In the genomic region with DNA sequence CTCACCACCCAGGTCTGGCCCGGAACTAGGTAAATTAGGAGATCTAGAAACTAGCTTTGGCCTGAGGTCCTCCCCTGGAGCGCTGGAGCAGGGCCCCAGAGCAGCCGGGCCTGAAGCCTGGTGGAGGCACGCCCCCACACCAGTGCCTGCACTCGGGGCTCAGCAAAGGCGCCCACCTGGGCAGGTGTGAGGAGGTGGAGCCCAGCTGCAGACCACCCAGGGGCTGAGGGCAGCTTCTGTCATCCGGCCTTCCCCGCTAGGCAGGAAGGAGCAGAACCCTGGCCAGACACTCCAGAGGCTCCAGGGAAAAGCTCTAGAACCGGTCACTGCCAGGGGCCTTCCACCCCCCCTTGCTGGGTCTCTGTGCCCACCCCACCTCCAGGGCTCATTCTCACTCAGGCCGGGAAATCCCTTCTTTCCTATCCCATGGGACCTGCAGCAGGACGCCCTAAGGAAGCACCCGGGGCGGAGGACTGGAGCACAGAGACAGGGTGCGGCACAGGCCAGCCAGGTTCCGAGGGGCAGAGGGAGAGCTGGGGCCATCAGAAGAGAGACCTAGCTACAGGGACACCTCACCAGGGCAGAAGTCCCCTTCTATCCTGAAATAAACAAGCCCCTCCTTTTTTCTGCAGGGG, we compare ENCODE assay signal across 1 cellular context.
TF ChIP-seq lines count a peak whose summit lies in the region.

No MANE protein-coding gene starts in this region.

TF ChIP-seq in K562, 482 proteins besides CTCF, POLR2A, EP300 and RAD21:
- TF ChIP-seq, protein P1, sequence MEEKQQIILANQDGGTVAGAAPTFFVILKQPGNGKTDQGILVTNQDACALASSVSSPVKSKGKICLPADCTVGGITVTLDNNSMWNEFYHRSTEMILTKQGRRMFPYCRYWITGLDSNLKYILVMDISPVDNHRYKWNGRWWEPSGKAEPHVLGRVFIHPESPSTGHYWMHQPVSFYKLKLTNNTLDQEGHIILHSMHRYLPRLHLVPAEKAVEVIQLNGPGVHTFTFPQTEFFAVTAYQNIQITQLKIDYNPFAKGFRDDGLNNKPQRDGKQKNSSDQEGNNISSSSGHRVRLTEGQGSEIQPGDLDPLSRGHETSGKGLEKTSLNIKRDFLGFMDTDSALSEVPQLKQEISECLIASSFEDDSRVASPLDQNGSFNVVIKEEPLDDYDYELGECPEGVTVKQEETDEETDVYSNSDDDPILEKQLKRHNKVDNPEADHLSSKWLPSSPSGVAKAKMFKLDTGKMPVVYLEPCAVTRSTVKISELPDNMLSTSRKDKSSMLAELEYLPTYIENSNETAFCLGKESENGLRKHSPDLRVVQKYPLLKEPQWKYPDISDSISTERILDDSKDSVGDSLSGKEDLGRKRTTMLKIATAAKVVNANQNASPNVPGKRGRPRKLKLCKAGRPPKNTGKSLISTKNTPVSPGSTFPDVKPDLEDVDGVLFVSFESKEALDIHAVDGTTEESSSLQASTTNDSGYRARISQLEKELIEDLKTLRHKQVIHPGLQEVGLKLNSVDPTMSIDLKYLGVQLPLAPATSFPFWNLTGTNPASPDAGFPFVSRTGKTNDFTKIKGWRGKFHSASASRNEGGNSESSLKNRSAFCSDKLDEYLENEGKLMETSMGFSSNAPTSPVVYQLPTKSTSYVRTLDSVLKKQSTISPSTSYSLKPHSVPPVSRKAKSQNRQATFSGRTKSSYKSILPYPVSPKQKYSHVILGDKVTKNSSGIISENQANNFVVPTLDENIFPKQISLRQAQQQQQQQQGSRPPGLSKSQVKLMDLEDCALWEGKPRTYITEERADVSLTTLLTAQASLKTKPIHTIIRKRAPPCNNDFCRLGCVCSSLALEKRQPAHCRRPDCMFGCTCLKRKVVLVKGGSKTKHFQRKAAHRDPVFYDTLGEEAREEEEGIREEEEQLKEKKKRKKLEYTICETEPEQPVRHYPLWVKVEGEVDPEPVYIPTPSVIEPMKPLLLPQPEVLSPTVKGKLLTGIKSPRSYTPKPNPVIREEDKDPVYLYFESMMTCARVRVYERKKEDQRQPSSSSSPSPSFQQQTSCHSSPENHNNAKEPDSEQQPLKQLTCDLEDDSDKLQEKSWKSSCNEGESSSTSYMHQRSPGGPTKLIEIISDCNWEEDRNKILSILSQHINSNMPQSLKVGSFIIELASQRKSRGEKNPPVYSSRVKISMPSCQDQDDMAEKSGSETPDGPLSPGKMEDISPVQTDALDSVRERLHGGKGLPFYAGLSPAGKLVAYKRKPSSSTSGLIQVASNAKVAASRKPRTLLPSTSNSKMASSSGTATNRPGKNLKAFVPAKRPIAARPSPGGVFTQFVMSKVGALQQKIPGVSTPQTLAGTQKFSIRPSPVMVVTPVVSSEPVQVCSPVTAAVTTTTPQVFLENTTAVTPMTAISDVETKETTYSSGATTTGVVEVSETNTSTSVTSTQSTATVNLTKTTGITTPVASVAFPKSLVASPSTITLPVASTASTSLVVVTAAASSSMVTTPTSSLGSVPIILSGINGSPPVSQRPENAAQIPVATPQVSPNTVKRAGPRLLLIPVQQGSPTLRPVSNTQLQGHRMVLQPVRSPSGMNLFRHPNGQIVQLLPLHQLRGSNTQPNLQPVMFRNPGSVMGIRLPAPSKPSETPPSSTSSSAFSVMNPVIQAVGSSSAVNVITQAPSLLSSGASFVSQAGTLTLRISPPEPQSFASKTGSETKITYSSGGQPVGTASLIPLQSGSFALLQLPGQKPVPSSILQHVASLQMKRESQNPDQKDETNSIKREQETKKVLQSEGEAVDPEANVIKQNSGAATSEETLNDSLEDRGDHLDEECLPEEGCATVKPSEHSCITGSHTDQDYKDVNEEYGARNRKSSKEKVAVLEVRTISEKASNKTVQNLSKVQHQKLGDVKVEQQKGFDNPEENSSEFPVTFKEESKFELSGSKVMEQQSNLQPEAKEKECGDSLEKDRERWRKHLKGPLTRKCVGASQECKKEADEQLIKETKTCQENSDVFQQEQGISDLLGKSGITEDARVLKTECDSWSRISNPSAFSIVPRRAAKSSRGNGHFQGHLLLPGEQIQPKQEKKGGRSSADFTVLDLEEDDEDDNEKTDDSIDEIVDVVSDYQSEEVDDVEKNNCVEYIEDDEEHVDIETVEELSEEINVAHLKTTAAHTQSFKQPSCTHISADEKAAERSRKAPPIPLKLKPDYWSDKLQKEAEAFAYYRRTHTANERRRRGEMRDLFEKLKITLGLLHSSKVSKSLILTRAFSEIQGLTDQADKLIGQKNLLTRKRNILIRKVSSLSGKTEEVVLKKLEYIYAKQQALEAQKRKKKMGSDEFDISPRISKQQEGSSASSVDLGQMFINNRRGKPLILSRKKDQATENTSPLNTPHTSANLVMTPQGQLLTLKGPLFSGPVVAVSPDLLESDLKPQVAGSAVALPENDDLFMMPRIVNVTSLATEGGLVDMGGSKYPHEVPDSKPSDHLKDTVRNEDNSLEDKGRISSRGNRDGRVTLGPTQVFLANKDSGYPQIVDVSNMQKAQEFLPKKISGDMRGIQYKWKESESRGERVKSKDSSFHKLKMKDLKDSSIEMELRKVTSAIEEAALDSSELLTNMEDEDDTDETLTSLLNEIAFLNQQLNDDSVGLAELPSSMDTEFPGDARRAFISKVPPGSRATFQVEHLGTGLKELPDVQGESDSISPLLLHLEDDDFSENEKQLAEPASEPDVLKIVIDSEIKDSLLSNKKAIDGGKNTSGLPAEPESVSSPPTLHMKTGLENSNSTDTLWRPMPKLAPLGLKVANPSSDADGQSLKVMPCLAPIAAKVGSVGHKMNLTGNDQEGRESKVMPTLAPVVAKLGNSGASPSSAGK (IDR thresholded peaks at IDR 0.05) = no peak
- TF ChIP-seq NCOA2 (IDR thresholded peaks at IDR 0.05; ENCODE audit: partially characterized antibody in 2 of 2) (no peak), ZC3H11A (IDR thresholded peaks at IDR 0.05; ENCODE audit: low read depth, low read length) (no peak), RAD51 (IDR thresholded peaks at IDR 0.05; ENCODE audit: borderline replicate concordance, low read depth) (no peak), STAG1 (CRISPR knock-in tag; IDR thresholded peaks at IDR 0.05; ENCODE audit: borderline replicate concordance) (0 out of 2 replicates have a peak, but pooled peaks have one; percentile 29), FOXM1 (IDR thresholded peaks at IDR 0.05; ENCODE audit: low read depth) (no peak), FOXM1 (CRISPR knock-in tag; IDR thresholded peaks at IDR 0.05; ENCODE audit: low read depth) (0 out of 2 replicates have a peak, but pooled peaks have one; percentile 30)
- TF ChIP-seq, protein P2, sequence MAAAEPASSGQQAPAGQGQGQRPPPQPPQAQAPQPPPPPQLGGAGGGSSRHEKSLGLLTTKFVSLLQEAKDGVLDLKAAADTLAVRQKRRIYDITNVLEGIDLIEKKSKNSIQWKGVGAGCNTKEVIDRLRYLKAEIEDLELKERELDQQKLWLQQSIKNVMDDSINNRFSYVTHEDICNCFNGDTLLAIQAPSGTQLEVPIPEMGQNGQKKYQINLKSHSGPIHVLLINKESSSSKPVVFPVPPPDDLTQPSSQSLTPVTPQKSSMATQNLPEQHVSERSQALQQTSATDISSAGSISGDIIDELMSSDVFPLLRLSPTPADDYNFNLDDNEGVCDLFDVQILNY (CRISPR knock-in tag; IDR thresholded peaks at IDR 0.05) = no peak
- TF ChIP-seq, protein P3, sequence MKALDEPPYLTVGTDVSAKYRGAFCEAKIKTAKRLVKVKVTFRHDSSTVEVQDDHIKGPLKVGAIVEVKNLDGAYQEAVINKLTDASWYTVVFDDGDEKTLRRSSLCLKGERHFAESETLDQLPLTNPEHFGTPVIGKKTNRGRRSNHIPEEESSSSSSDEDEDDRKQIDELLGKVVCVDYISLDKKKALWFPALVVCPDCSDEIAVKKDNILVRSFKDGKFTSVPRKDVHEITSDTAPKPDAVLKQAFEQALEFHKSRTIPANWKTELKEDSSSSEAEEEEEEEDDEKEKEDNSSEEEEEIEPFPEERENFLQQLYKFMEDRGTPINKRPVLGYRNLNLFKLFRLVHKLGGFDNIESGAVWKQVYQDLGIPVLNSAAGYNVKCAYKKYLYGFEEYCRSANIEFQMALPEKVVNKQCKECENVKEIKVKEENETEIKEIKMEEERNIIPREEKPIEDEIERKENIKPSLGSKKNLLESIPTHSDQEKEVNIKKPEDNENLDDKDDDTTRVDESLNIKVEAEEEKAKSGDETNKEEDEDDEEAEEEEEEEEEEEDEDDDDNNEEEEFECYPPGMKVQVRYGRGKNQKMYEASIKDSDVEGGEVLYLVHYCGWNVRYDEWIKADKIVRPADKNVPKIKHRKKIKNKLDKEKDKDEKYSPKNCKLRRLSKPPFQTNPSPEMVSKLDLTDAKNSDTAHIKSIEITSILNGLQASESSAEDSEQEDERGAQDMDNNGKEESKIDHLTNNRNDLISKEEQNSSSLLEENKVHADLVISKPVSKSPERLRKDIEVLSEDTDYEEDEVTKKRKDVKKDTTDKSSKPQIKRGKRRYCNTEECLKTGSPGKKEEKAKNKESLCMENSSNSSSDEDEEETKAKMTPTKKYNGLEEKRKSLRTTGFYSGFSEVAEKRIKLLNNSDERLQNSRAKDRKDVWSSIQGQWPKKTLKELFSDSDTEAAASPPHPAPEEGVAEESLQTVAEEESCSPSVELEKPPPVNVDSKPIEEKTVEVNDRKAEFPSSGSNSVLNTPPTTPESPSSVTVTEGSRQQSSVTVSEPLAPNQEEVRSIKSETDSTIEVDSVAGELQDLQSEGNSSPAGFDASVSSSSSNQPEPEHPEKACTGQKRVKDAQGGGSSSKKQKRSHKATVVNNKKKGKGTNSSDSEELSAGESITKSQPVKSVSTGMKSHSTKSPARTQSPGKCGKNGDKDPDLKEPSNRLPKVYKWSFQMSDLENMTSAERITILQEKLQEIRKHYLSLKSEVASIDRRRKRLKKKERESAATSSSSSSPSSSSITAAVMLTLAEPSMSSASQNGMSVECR (CRISPR knock-in tag; IDR thresholded peaks at IDR 0.05) = 0 out of 2 replicates have a peak, but pooled peaks have one; percentile 4
- TF ChIP-seq, protein P4, sequence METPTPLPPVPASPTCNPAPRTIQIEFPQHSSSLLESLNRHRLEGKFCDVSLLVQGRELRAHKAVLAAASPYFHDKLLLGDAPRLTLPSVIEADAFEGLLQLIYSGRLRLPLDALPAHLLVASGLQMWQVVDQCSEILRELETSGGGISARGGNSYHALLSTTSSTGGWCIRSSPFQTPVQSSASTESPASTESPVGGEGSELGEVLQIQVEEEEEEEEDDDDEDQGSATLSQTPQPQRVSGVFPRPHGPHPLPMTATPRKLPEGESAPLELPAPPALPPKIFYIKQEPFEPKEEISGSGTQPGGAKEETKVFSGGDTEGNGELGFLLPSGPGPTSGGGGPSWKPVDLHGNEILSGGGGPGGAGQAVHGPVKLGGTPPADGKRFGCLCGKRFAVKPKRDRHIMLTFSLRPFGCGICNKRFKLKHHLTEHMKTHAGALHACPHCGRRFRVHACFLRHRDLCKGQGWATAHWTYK (CRISPR knock-in tag; IDR thresholded peaks at IDR 0.05) = no peak
TF ChIP-seq in K562: peak in this region for 3.
